32 cellular contexts compared by ENCODE assay signal in the genomic region with DNA sequence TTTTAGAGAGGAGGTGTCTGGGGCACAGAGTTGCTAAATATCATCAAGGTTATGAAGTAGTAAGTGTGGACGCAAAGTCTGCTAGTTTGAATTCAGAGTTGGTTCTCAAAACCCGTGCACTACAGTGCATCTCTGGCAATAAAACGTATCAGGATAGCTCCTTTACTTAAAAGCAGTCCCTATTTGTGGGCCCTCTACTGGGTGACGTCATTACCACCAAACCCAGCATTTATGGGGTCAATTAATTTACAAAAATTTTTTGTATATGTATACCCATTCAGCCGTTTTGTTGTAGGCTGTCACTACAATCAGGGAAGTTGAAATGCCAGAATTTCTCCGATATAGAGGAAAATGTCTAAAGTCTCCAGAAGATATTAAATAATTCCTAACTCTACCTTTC. TPM values are rescaled to one million over a fixed set of nuclear protein-coding genes. Genes with fewer than 3 reads are reported as not detected.
"Had no signal": no experiment of that assay in that cellular context is flagged by ENCODE, and none has a peak within 500 bp of the region (broad histone marks: within the 10 kb centered on the region; RNA-seq: fewer than 3 reads in every experiment).

No MANE protein-coding gene starts in this region.

- FAIRE-seq: urothelium cell line had no signal

- H3K27ac ChIP-seq: stomach, suprapubic skin, testis, thoracic aorta, thyroid gland, tibial artery, tibial nerve, transverse colon, upper lobe of left lung, upper lobe of right lung, uterus, vagina had no signal

- H3K9me3 ChIP-seq: stomach, suprapubic skin, testis, thoracic aorta, thyroid gland, tibial artery, tibial nerve, transverse colon, upper lobe of left lung, upper lobe of right lung, uterus, vagina had no signal

- H3K4me3 ChIP-seq: stomach, suprapubic skin, testis, thoracic aorta, thyroid gland, tibial artery, tibial nerve, transverse colon, upper lobe of left lung, upper lobe of right lung, uterus, vagina had no signal

- H3K27me3 ChIP-seq: stomach, suprapubic skin, testis, thyroid gland, tibial artery, tibial nerve, transverse colon, upper lobe of left lung, upper lobe of right lung, uterus, vagina had no signal

- DNase-seq: stimulated activated CD4-positive, alpha-beta T cell treated with anti-CD3 and anti-CD28 coated beads, Interleukin-2, amount 100 ng/mL, for 48 hours; stimulated activated CD4-positive, alpha-beta T cell treated with anti-CD3 and anti-CD28 coated beads, Interleukin-4, amount 100 ng/mL, for 1 hour; stimulated activated CD4-positive, alpha-beta T cell treated with anti-CD3 and anti-CD28 coated beads, Interleukin-4, amount 100 ng/mL, for 24 hours; stimulated activated CD4-positive, alpha-beta T cell treated with anti-CD3 and anti-CD28 coated beads, Interleukin-4, amount 100 ng/mL, for 4 hours; stimulated activated CD8-positive, alpha-beta memory T cell treated with anti-CD3 and anti-CD28 coated beads, Interleukin-4, amount 100 ng/mL, for 48 hours; stimulated activated naive B cell treated with anti-CD40 and anti-IgM and Interleukin-4, amounts not matched to agents 10 μg/mL and 1 μg/mL and 100 μg/mL, for 72 hours; stimulated activated naive CD4-positive, alpha-beta T cell; stimulated activated naive CD4-positive, alpha-beta T cell treated with Interleukin-2 at 50 U/mL for 16 hours; stimulated activated naive CD8-positive, alpha-beta T cell treated with anti-CD3 and anti-CD28 coated beads, Interleukin-15, amount 100 ng/mL, for 72 hours; stimulated activated naive CD8-positive, alpha-beta T cell treated with anti-CD3 and anti-CD28 coated beads, Interleukin-15, Interleukin-2, amounts not matched to agents 100 U/mL and 50 U/mL, for 24 hours; stomach; substantia nigra; testis; thyroid gland; tibial artery; transverse colon; trophoblast cell; upper lobe of left lung; upper lobe of right lung; uterus had no signal

- H3K4me1 ChIP-seq: stomach, suprapubic skin, testis, thyroid gland, tibial artery, tibial nerve, transverse colon, upper lobe of left lung, upper lobe of right lung, uterus, vagina had no signal

- H3K36me3 ChIP-seq: stomach, suprapubic skin, thoracic aorta, thyroid gland, tibial artery, tibial nerve, transverse colon, upper lobe of left lung, upper lobe of right lung, uterus, vagina had no signal

- ATAC-seq: stimulated activated effector memory CD8-positive, alpha-beta T cell treated with anti-CD3 and anti-CD28 coated beads, Interleukin-12 subunit alpha, Interleukin-12 subunit beta, amount 100 ng/mL, for 72 hours; stimulated activated memory B cell treated with anti-CD40 and anti-IgM and Interleukin-4, amounts not matched to agents 10 μg/mL and 1 μg/mL and 100 μg/mL, for 72 hours; stimulated activated naive B cell treated with anti-CD40 and anti-IgM and Interleukin-4, amounts not matched to agents 10 μg/mL and 1 μg/mL and 100 μg/mL, for 72 hours; stimulated activated naive CD8-positive, alpha-beta T cell treated with anti-CD3 and anti-CD28 coated beads, Interleukin-15, amount 100 ng/mL, for 72 hours; stimulated activated naive CD8-positive, alpha-beta T cell treated with anti-CD3 and anti-CD28 coated beads, Interleukin-15, Interleukin-2, amounts not matched to agents 100 U/mL and 50 U/mL, for 24 hours; upper lobe of right lung had no signal

RNA-seq across cellular contexts. Expression of a gene that starts 8.8 kb away (rescaled TPM):
- total RNA-seq: stomach, subcutaneous adipose tissue, temporal lobe, testis, thoracic aorta, thyroid gland, tibial nerve, transverse colon, upper lobe of left lung, upper lobe of right lung, ureter, urinary bladder, uterus, vagina had no signal
- polyA plus RNA-seq: stomach, urinary bladder had no signal

RNA-seq across cellular contexts. Expression of a gene that starts 17.5 kb away (rescaled TPM):
- total RNA-seq: stomach, subcutaneous adipose tissue, suprapubic skin, temporal lobe, testis, thoracic aorta, thyroid gland, tibial nerve, transverse colon, upper lobe of left lung, upper lobe of right lung, ureter, urinary bladder, uterus, vagina had no signal
- polyA plus RNA-seq: stomach, thymus, urinary bladder had no signal
